ENCODE assay signal across 9 cellular contexts in genomic region chr22:44309137-44309536, GRCh38. TPM values are rescaled to one million over a fixed set of nuclear protein-coding genes. Genes with fewer than 3 reads are reported as not detected.
DNase-seq lines count a peak whose midpoint lies in the region; FAIRE-seq and TF ChIP-seq lines count a peak whose summit lies in the region.
"Had no signal": no experiment of that assay in that cellular context is flagged by ENCODE, and none has a peak within 500 bp of the region (broad histone marks: within the 10 kb centered on the region; RNA-seq: fewer than 3 reads in every experiment).

No MANE protein-coding gene starts in this region.

- peaks cover 3% of the 10 kb centered on the region for H4K20me1 ChIP-seq in osteoblast (ENCODE audit: insufficient read depth, low read length)

- H3K27me3 Mint-ChIP-seq in CD14-positive monocyte (ENCODE audit: low read depth in 3 of 3) = peaks cover 5 to 8% (median 5%) of the 10 kb centered on the region in 3 donors

- peaks cover 33% of the 10 kb centered on the region for H3K79me2 ChIP-seq in osteoblast (ENCODE audit: insufficient read depth, low read length)

- H3K27ac Mint-ChIP-seq in CD14-positive monocyte = peak overlapping the region in 3 of 7 donors; percentile 28 to 70 (median 47)

- no peaks in the 10 kb centered on the region for H3K36me3 Mint-ChIP-seq in CD14-positive monocyte

- H3K4me1 ChIP-seq in osteoblast (ENCODE audit: insufficient read depth, low read length) = peaks cover 43% of the 10 kb centered on the region
- no peaks in the 10 kb centered on the region for H3K4me1 ChIP-seq in kidney (ENCODE audit: control insufficient read depth in 1 of 2, insufficient read depth in 1 of 2, low read depth in 1 of 2, low read length in 2 of 2)

- H3K4me2 ChIP-seq in osteoblast (ENCODE audit: insufficient read depth, low read length) = peak overlapping the region; percentile 59

- TF ChIP-seq CTCF in epithelial cell of esophagus (IDR thresholded peaks at IDR 0.05; ENCODE audit: insufficient read depth, low read depth, low read length, missing control alignments) (no peak), osteoblast (IDR thresholded peaks at IDR 0.05; ENCODE audit: extremely low read depth, low read depth, low read length) (no peak), CD14-positive monocyte (IDR thresholded peaks at IDR 0.05) (no peak), kidney (IDR thresholded peaks at IDR 0.05; ENCODE audit: borderline replicate concordance, extremely low read depth, insufficient read depth) (no peak)

- H3K36me3 ChIP-seq in osteoblast (ENCODE audit: insufficient read depth, low read length) (no peaks in the 10 kb centered on the region), kidney (ENCODE audit: control insufficient read depth in 1 of 2, insufficient read depth in 2 of 2, low read length in 2 of 2) (no peaks in the 10 kb centered on the region)

- peak; percentile 88 for DNase-seq in COLO829 (ENCODE audit: low spot score)
- DNase-seq in NCI-H524 (lab: John Stamatoyannopoulos, UW) = peak; percentile 60 to 91
- DNase-seq in epithelial cell of esophagus (ENCODE audit: low read depth) = peak; percentile 96
- peak; percentile 99 for DNase-seq in osteoblast (ENCODE audit: insufficient read length, low spot score, missing footprints)
- no peak for DNase-seq in NCI-H774 (lab: John Stamatoyannopoulos, UW)
- DNase-seq in GM12892 (ENCODE audit: insufficient read length) = no peak
- no peak for DNase-seq in CD14-positive monocyte (ENCODE audit: low spot score)
- no peak for DNase-seq in kidney
- DNase-seq: activated CD4-positive, alpha-beta T cell treated with anti-CD3 and anti-CD28 coated beads for 48 hours had no signal

- no peaks in the 10 kb centered on the region for H3K27me3 ChIP-seq in osteoblast (ENCODE audit: insufficient read depth, low read length)

- TF ChIP-seq POLR2A in GM12892 (IDR thresholded peaks at IDR 0.05; ENCODE audit: low read depth, low read length) = no peak

- no peak overlapping the region for H3K9ac ChIP-seq in kidney (ENCODE audit: low read length in 2 of 2)

- H3K27ac ChIP-seq in osteoblast (ENCODE audit: low read depth, low read length) (peak overlapping the region; percentile 78), kidney (ENCODE audit: low read depth in 2 of 2, low read length in 2 of 2) (no peak overlapping the region)

- H3K9me3 ChIP-seq in osteoblast (ENCODE audit: low read depth, low read length) (no peaks in the 10 kb centered on the region), kidney (ENCODE audit: control insufficient read depth in 1 of 2, low read length in 2 of 2) (no peaks in the 10 kb centered on the region)

- H3K4me3 Mint-ChIP-seq in CD14-positive monocyte = no peak overlapping the region

- H3K4me3 ChIP-seq in epithelial cell of esophagus (ENCODE audit: low read length) (no peak overlapping the region), osteoblast (ENCODE audit: insufficient read depth, low read length) (peak overlapping the region; percentile 2), kidney (ENCODE audit: low read length in 2 of 2) (no peak overlapping the region)

- H2AFZ ChIP-seq in osteoblast (ENCODE audit: low read length) = peak overlapping the region; percentile 60

- H3K4me1 Mint-ChIP-seq in CD14-positive monocyte = peaks cover 11% of the 10 kb centered on the region

- no peaks in the 10 kb centered on the region for H3K9me3 Mint-ChIP-seq in CD14-positive monocyte

- intact Hi-C loops in CD14-positive monocyte (cut with micrococcal nuclease) (no loop called here), kidney (cut with DNase I) (no loop called here)

- FAIRE-seq in GM12892 (lab: Jason Lieb, UNC) = no peak
- no peak for FAIRE-seq in kidney (lab: Jason Lieb, UNC)

RNA-seq across cellular contexts. Expression of gene SHISAL1, which starts 3.6 kb away (rescaled TPM):
- 52.5 and 57.2 TPM in 2 replicates for total RNA-seq in osteoblast
- polyA plus RNA-seq in GM12892 (2012; ENCODE audit: missing spikeins) = not detected
- not detected for polyA plus RNA-seq in CD14-positive monocyte
- 1.1 TPM for total RNA-seq in kidney
- 0.04 TPM for polyA plus RNA-seq in kidney (ENCODE audit: insufficient read depth, low read depth, low replicate concordance)

Comparison
In these comparisons a context has a peak if more than half of its experiments do, and no peak if none do; other contexts are left out.
1. DNase-seq: peak in COLO829 (single experiment), NCI-H524 (2 of 2), epithelial cell of esophagus (single experiment) and osteoblast (single experiment); none in NCI-H774 (single experiment), GM12892 (single experiment), CD14-positive monocyte (single experiment) and kidney (single experiment).
2. RNA of gene SHISAL1, which starts 3.6 kb away (total RNA-seq): 52.5 to 57.2 TPM in osteoblast; 1.1 TPM in kidney (single experiment); every median in the first group is over 10 times any median in the second.